Comparison of ENCODE assay signal across 9 cellular contexts in genomic region chr14:21825147-21825743, GRCh38.
DNase-seq lines count a peak whose midpoint lies in the region; ATAC-seq and TF ChIP-seq lines count a peak whose summit lies in the region.
"Had no signal": no experiment of that assay in that cellular context is flagged by ENCODE, and none has a peak within 500 bp of the region (broad histone marks: within the 10 kb centered on the region; RNA-seq: fewer than 3 reads in every experiment).

No MANE protein-coding gene starts in this region.

- ATAC-seq in HG03108 (IDR thresholded peaks at IDR 0.05; ENCODE audit: unreplicated experiment) (no peak), GM18861 (IDR thresholded peaks at IDR 0.05; ENCODE audit: unreplicated experiment) (no peak)

- no peak for TF ChIP-seq POLR2A in erythroblast (IDR thresholded peaks at IDR 0.05; ENCODE audit: low read length)

- TF ChIP-seq CTCF in GM12874 (IDR thresholded peaks at IDR 0.05; ENCODE audit: insufficient read depth, low read depth, low read length), result peak; percentile 46
- TF ChIP-seq CTCF in LNCAP (IDR thresholded peaks at IDR 0.05), result peak; percentile 77

- peak; percentile 12 for DNase-seq in activated CD4-positive, alpha-beta T cell treated with anti-CD3 and anti-CD28 coated beads for 1 hour
- peak; percentile 81 to 82 for DNase-seq in erythroblast (lab: John Stamatoyannopoulos, UW)
- peak in 2 of 3 donors; percentile 4 to 17 for DNase-seq in stimulated activated CD4-positive, alpha-beta T cell treated with anti-CD3 and anti-CD28 coated beads, TNF-alpha, amount 100 ng/mL, for 1 hour (ENCODE audit: low read depth in 3 of 3, low spot score in 1 of 3)
- no peak for DNase-seq in cerebellar nuclear complex (lab: John Stamatoyannopoulos, UW)
- DNase-seq: naive B cell had no signal

Comparison
In these comparisons a context has a peak if more than half of its experiments do, and no peak if none do; other contexts are left out.
1. DNase-seq: peak in activated CD4-positive, alpha-beta T cell treated with anti-CD3 and anti-CD28 coated beads for 1 hour (single experiment), erythroblast (2 of 2) and stimulated activated CD4-positive, alpha-beta T cell treated with anti-CD3 and anti-CD28 coated beads, TNF-alpha, amount 100 ng/mL, for 1 hour (2 of 3); none in cerebellar nuclear complex (0 of 2).